In the genomic region with DNA sequence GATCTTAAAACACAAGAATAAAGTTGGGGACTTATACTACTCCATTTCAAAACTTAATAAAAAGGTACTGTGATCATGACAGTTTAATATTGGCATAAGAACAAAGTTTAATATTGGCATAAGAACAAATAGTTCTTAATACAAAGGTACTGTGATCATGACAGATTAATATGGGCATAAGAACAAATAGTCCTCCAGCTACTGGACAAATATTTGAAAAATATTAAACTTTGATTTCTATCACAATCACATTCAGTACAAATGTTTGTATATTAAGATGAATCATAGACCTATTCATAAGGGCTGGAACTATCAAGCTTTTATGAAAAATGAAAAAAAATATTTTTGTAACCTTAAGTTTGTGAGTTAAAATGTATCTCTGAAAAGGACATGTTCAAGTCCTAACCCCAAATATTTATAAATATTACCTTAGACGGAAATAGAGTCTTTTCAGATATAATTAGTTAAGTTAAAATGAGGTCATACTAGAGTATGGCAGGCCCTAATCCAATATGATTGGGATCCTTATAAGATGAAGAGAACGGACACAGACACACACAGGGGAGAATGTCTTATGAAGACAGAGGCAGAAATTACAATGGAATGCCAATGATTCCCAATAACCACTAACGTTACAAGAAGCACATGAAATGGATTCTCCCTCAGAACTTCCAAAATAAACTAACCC, we compare ENCODE assay signal across 17 cellular contexts.
"Had no signal": no experiment of that assay in that cellular context is flagged by ENCODE, and none has a peak within 500 bp of the region (broad histone marks: within the 10 kb centered on the region; RNA-seq: fewer than 3 reads in every experiment).

No MANE protein-coding gene starts in this region.

- H3K36me3 ChIP-seq: neutrophil, spleen, thyroid gland had no signal

- H3K9me3 ChIP-seq: neutrophil, spleen, thyroid gland had no signal

- ATAC-seq: left cardiac atrium, T-helper 17 cell had no signal

- H3K4me1 ChIP-seq: spleen, thyroid gland had no signal

- H3K4me3 ChIP-seq: spleen, thyroid gland had no signal

- H3K27me3 ChIP-seq: neutrophil, thyroid gland had no signal

- DNase-seq: activated CD4-positive, alpha-beta memory T cell treated with anti-CD3 and anti-CD28 coated beads for 36 hours; activated CD4-positive, alpha-beta T cell treated with anti-CD3 and anti-CD28 coated beads for 48 hours; activated naive CD4-positive, alpha-beta T cell treated with anti-CD3 and anti-CD28 coated beads for 36 hours; activated T-cell treated with anti-CD3 and anti-CD28 coated beads, Interleukin-2, amount 50 U/mL, for 48 hours; amygdala; dermis blood vessel endothelial cell; effector memory CD4-positive, alpha-beta T cell; foreskin melanocyte; hippocampal formation; left cardiac atrium; spleen; stimulated activated CD4-positive, alpha-beta T cell treated with anti-CD3 and anti-CD28 coated beads, Interleukin-4, amount 100 ng/mL, for 1 hour; stimulated activated naive CD4-positive, alpha-beta T cell; SW 1271; T-helper 17 cell; thyroid gland had no signal

- H3K27ac ChIP-seq: neutrophil, spleen, thyroid gland had no signal
